Comparison of ENCODE assay signal across 1 cellular context in genomic region chr17:1467898-1468492, GRCh38.
TF ChIP-seq lines count a peak whose summit lies in the region.

No MANE protein-coding gene starts in this region.

TF ChIP-seq in K562, 482 proteins besides CTCF, POLR2A, EP300 and RAD21:
- TF ChIP-seq SMARCA4 (IDR thresholded peaks at IDR 0.05) (no peak), MBD1 (CRISPR knock-in tag; IDR thresholded peaks at IDR 0.05) (no peak), SREBF1 (IDR thresholded peaks at IDR 0.05; ENCODE audit: borderline replicate concordance, low read depth, low read length) (no peak), ATF3 (IDR thresholded peaks at IDR 0.05) (no peak), ATF3 (CRISPR knock-in tag; conservative IDR thresholded peaks at IDR 0.05) (no peak), CEBPG (CRISPR knock-in tag; IDR thresholded peaks at IDR 0.05) (peak; percentile 24; the same call in 1 of the 2 replicates), CEBPG (tag; conservative IDR thresholded peaks at IDR 0.05 in 1 of 2, IDR thresholded peaks at IDR 0.05 in 1 of 2) (no peak), HNRNPUL1 (IDR thresholded peaks at IDR 0.05; ENCODE audit: low read length) (no peak), CHAMP1 (IDR thresholded peaks at IDR 0.05) (no peak), OTX1 (CRISPR knock-in tag; IDR thresholded peaks at IDR 0.05) (no peak), ZBTB33 (CRISPR knock-in tag; IDR thresholded peaks at IDR 0.05) (0 out of 2 replicates have a peak, but pooled peaks have one; percentile 28), CBX3 (IDR thresholded peaks at IDR 0.05; ENCODE audit: borderline replicate concordance in 1 of 2, low read length in 2 of 2) (no peak), ZBTB7A (IDR thresholded peaks at IDR 0.05; ENCODE audit: borderline replicate concordance, control insufficient read depth, low read depth, low read length) (peak; percentile 20; the same call in 1 of the 2 replicates), CEBPB (tag; IDR thresholded peaks at IDR 0.05) (peak; percentile 31; the same call in 1 of the 2 replicates), ZNF76 (CRISPR knock-in tag; IDR thresholded peaks at IDR 0.05; ENCODE audit: borderline replicate concordance) (no peak), NR2C1 (IDR thresholded peaks at IDR 0.05) (peak; percentile 94), NR2C1 (tag; IDR thresholded peaks at IDR 0.05) (peak; percentile 95), SIN3A (IDR thresholded peaks at IDR 0.05; ENCODE audit: borderline replicate concordance in 2 of 2, control insufficient read depth in 1 of 2, low read depth in 2 of 2, low read length in 2 of 2) (no peak), TOE1 (IDR thresholded peaks at IDR 0.05; ENCODE audit: borderline replicate concordance) (no peak), TOE1 (CRISPR knock-in tag; IDR thresholded peaks at IDR 0.05; ENCODE audit: borderline replicate concordance, low read depth) (no peak), NR2C2 (CRISPR knock-in tag; IDR thresholded peaks at IDR 0.05) (peak; percentile 95), NR2C2 (tag; IDR thresholded peaks at IDR 0.05) (peak; percentile 87)
TF ChIP-seq in K562: peak in this region for 6.
